In the genomic region with DNA sequence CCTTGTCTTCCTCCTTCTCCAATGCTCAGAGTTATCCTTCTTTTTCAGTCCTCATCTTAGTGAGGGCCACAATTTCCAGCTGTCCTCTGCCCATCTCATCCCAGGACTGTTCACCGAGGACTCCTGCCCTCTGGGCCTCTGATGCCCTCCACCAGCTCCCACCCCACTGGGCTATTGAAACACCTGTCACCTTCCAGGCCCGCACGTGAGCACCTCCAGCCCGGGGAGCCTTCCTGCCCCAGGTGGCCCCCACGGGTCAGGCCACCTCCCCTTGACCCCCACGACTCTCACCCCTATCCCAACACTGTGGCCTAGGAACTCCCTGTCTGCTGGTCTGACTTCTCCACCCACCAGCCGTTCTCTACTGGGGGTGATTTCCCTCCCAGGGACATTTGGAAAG, we compare ENCODE assay signal across 25 cellular contexts.
"Had no signal": no experiment of that assay in that cellular context is flagged by ENCODE, and none has a peak within 500 bp of the region (broad histone marks: within the 10 kb centered on the region; RNA-seq: fewer than 3 reads in every experiment).

No MANE protein-coding gene starts in this region.

- H3K4me1 ChIP-seq: lower lobe of right lung, pancreas, prostate gland, stomach, testis, thyroid gland, transverse colon, uterus had no signal

- DNase-seq: hippocampal formation; kidney glomerular epithelial cell; left cardiac atrium; left ventricle myocardium superior; lower lobe of right lung; mammary epithelial cell; mesenchymal stem cell; naive thymus-derived CD8-positive, alpha-beta T cell; pancreas; retina; right cardiac atrium; small intestine; stimulated activated CD4-positive, alpha-beta T cell treated with anti-CD3 and anti-CD28 coated beads, Interleukin-1b, Interleukin-23, amount 100 ng/mL, for 48 hours; stimulated activated CD4-positive, alpha-beta T cell treated with anti-CD3 and anti-CD28 coated beads, Interleukin-2, amount 100 ng/mL, for 48 hours; stimulated activated CD4-positive, alpha-beta T cell treated with anti-CD3 and anti-CD28 coated beads, Interleukin-4, amount 100 ng/mL, for 4 hours; stimulated activated CD8-positive, alpha-beta memory T cell treated with anti-CD3 and anti-CD28 coated beads, Interleukin-4, amount 100 ng/mL, for 48 hours; stimulated activated naive CD4-positive, alpha-beta T cell; stomach; testis; thyroid gland; transverse colon; uterus had no signal

- ATAC-seq: left cardiac atrium; left lobe of liver; left ventricle myocardium superior; naive thymus-derived CD8-positive, alpha-beta T cell; pancreas; right cardiac atrium; sciatic nerve had no signal

- H3K27ac ChIP-seq: lower lobe of right lung, pancreas, prostate gland, stomach, testis, thyroid gland, transverse colon, uterus had no signal

- H3K4me3 ChIP-seq: lower lobe of right lung, pancreas, prostate gland, stomach, testis, thyroid gland, transverse colon, uterus had no signal

- H3K9me3 ChIP-seq: lower lobe of right lung, pancreas, prostate gland, stomach, testis, thyroid gland, transverse colon, uterus had no signal

- H3K36me3 ChIP-seq: lower lobe of right lung, pancreas, prostate gland, stomach, thyroid gland, transverse colon, uterus had no signal

- H3K27me3 ChIP-seq: pancreas, stomach, testis, thyroid gland, transverse colon, uterus had no signal
